Comparison of ENCODE assay signal across 8 cellular contexts in genomic region chr9:129175825-129176633, GRCh38. TPM values are rescaled to one million over a fixed set of nuclear protein-coding genes. Genes with fewer than 3 reads are reported as not detected.
DNase-seq lines count a peak whose midpoint lies in the region; ATAC-seq and TF ChIP-seq lines count a peak whose summit lies in the region.

No MANE protein-coding gene starts in this region.

- CTCF ChIA-PET in Calu3 (lab: Charles Lee), result interaction anchor here (0.9 to 2.3 kb wide), 3 partner anchors 33 to 36 kb away, joined by 3 to 19 read pairs (median 5); no protein-coding TSS in a partner anchor
- CTCF ChIA-PET in PC-9 (lab: Charles Lee), result no interaction called here
- CTCF ChIA-PET in naive thymus-derived CD4-positive, alpha-beta T cell (lab: Charles Lee), result interaction anchor here (0.5 to 6.2 kb wide), 6 partner anchors 27 to 448 kb away, joined by 3 to 37 read pairs (median 4); no protein-coding TSS in a partner anchor

- peaks cover 17% of the 10 kb centered on the region for H3K4me1 Mint-ChIP-seq in Calu3 (ENCODE audit: low read depth, unreplicated experiment)
- peaks cover 0 to 17% (median 5%) of the 10 kb centered on the region in 7 donors for H3K4me1 Mint-ChIP-seq in naive thymus-derived CD4-positive, alpha-beta T cell

- peak overlapping the region; percentile 95 for H3K4me2 ChIP-seq in PC-9

- TF ChIP-seq CTCF in Calu3 (IDR thresholded peaks at IDR 0.05; ENCODE audit: unreplicated experiment), result no peak
- TF ChIP-seq CTCF in PC-9 (conservative IDR thresholded peaks at IDR 0.05), result no peak
- no peak for TF ChIP-seq CTCF in thoracic aorta (IDR thresholded peaks at IDR 0.05)

- H3K4me3 ChIP-seq in PC-9 (peak overlapping the region; percentile 95), thoracic aorta (peak overlapping the region; percentile 98)
- H3K4me3 ChIP-seq in naive thymus-derived CD4-positive, alpha-beta T cell (ENCODE audit: low read length), result peak overlapping the region; percentile 86

- no peaks in the 10 kb centered on the region for H3K36me3 ChIP-seq in PC-9 (ENCODE audit: low read depth)
- H3K36me3 ChIP-seq in naive thymus-derived CD4-positive, alpha-beta T cell (ENCODE audit: control insufficient read depth in 2 of 3, insufficient read depth in 3 of 3, low read length in 3 of 3), result no peaks in the 10 kb centered on the region
- no peaks in the 10 kb centered on the region for H3K36me3 ChIP-seq in thoracic aorta

- H3K9me2 ChIP-seq in PC-9 (ENCODE audit: insufficient read depth), result no peaks in the 10 kb centered on the region

- H2AFZ ChIP-seq in PC-9, result peak overlapping the region; percentile 74; the same call in 1 of the 2 replicates

- BruUV-seq in Calu3 (replicated peaks; lab: Mats Ljungman, UMichigan), result no TSS peak
- TSS peak; percentile 17 for BruUV-seq in PC-9 (replicated peaks; lab: Mats Ljungman, UMichigan)

- peak overlapping the region; percentile 94 for H3K4me3 Mint-ChIP-seq in Calu3 (ENCODE audit: low read depth, unreplicated experiment)
- peak overlapping the region; percentile 86 to 96 (median 90) for H3K4me3 Mint-ChIP-seq in naive thymus-derived CD4-positive, alpha-beta T cell

- ATAC-seq in naive thymus-derived CD4-positive, alpha-beta T cell, result peak; percentile 28
- ATAC-seq in thoracic aorta (ENCODE audit: insufficient number of reproducible peaks, low FRiP score, low read depth), result peak; percentile 14
- no peak for ATAC-seq in GM21619 (IDR thresholded peaks at IDR 0.05; ENCODE audit: unreplicated experiment)

- H3K9me3 Mint-ChIP-seq in Calu3 (ENCODE audit: low read depth, unreplicated experiment), result no peaks in the 10 kb centered on the region
- H3K9me3 Mint-ChIP-seq in naive thymus-derived CD4-positive, alpha-beta T cell, result no peaks in the 10 kb centered on the region

- peaks cover 16% of the 10 kb centered on the region for H3K79me2 ChIP-seq in PC-9 (ENCODE audit: low read depth)

- H4K20me1 ChIP-seq in PC-9 (ENCODE audit: insufficient read depth), result no peaks in the 10 kb centered on the region

- H3K27me3 Mint-ChIP-seq in Calu3 (ENCODE audit: unreplicated experiment), result no peaks in the 10 kb centered on the region
- H3K27me3 Mint-ChIP-seq in naive thymus-derived CD4-positive, alpha-beta T cell, result peaks cover 0 to 19% (median 0%) of the 10 kb centered on the region in 5 donors

- H3K27me3 ChIP-seq in PC-9 (ENCODE audit: insufficient read depth, low read depth), result no peaks in the 10 kb centered on the region
- H3K27me3 ChIP-seq in naive thymus-derived CD4-positive, alpha-beta T cell (ENCODE audit: control insufficient read depth in 2 of 2, insufficient read depth in 2 of 2, low read length in 2 of 2), result no peaks in the 10 kb centered on the region
- no peaks in the 10 kb centered on the region for H3K27me3 ChIP-seq in thoracic aorta (replicated peaks; ENCODE audit: insufficient read depth)

- DNase-seq in Calu3 (peak; percentile 79), HK-2 (ENCODE audit: unreplicated experiment) (peak; percentile 89), PC-9 (peak; percentile 94), fibroblast of the conjunctiva (ENCODE audit: low read depth) (peak; percentile 89), thoracic aorta (ENCODE audit: low spot score) (no peak)
- DNase-seq in activated gamma-delta T cell treated with anti-CD3 and anti-CD28 coated beads, Interleukin-2, amount 50 U/mL, for 16 hours (ENCODE audit: low read depth), result peak; percentile 29
- peak; percentile 25 to 79 (median 48) for DNase-seq in naive thymus-derived CD4-positive, alpha-beta T cell

- peak overlapping the region; percentile 37 for H3K27ac Mint-ChIP-seq in Calu3 (ENCODE audit: unreplicated experiment)
- H3K27ac Mint-ChIP-seq in naive thymus-derived CD4-positive, alpha-beta T cell, result peak overlapping the region; percentile 61 to 85 (median 78)

- peaks cover 17% of the 10 kb centered on the region for H3F3A ChIP-seq in PC-9 (ENCODE audit: insufficient read depth, low read depth)

- H3K36me3 Mint-ChIP-seq in Calu3 (ENCODE audit: insufficient read depth, unreplicated experiment), result peaks cover 60% of the 10 kb centered on the region
- no peaks in the 10 kb centered on the region for H3K36me3 Mint-ChIP-seq in naive thymus-derived CD4-positive, alpha-beta T cell

- H3K4me1 ChIP-seq in PC-9 (replicated peaks; ENCODE audit: insufficient read depth) (peaks cover 18% of the 10 kb centered on the region), thoracic aorta (ENCODE audit: control insufficient read depth in 1 of 2, low read depth in 2 of 2) (peaks cover 10 to 30% of the 10 kb centered on the region in 2 donors)
- H3K4me1 ChIP-seq in naive thymus-derived CD4-positive, alpha-beta T cell (ENCODE audit: control insufficient read depth in 2 of 2, insufficient read depth in 2 of 2, low read length in 2 of 2), result peaks cover 0 to 4% of the 10 kb centered on the region in 2 donors

- H3K27ac ChIP-seq in PC-9 (peak overlapping the region; percentile 88), thoracic aorta (peak overlapping the region; percentile 96 to 99)
- H3K27ac ChIP-seq in naive thymus-derived CD4-positive, alpha-beta T cell (ENCODE audit: low read depth, low read length), result peak overlapping the region; percentile 46

- intact Hi-C loops in Calu3 (cut with micrococcal nuclease; ENCODE audit: unreplicated experiment) (loop anchor here (5.0 to 10.0 kb wide), 3 partner anchors 34 to 439 kb away; no protein-coding TSS in a partner anchor), PC-9 (cut with micrococcal nuclease; ENCODE audit: unreplicated experiment) (loop anchor here (1.0 to 5.0 kb wide), 4 partner anchors 99 to 307 kb away; no protein-coding TSS in a partner anchor)
- intact Hi-C loops in naive thymus-derived CD4-positive, alpha-beta T cell (cut with micrococcal nuclease), result loop anchor here (1.0 to 5.0 kb wide), 14 partner anchors 37 to 719 kb away; partner anchors contain the start of genes PTPA (in 2 of the 2), CRAT (in 1 of the 2), MIGA2 (in 1 of the 2) and ODF2 (in 1 of the 2)

- H3K9me3 ChIP-seq in PC-9 (ENCODE audit: insufficient read depth, low read depth) (no peaks in the 10 kb centered on the region), thoracic aorta (no peaks in the 10 kb centered on the region)
- H3K9me3 ChIP-seq in naive thymus-derived CD4-positive, alpha-beta T cell (ENCODE audit: control insufficient read depth in 2 of 3, low read length in 3 of 3), result no peaks in the 10 kb centered on the region

- POLR2A ChIA-PET in PC-9 (lab: Charles Lee; ENCODE audit: unreplicated experiment), result interaction anchor here (0.6 to 1.2 kb wide), 6 partner anchors 8 to 433 kb away, joined by 3 to 11 read pairs (median 6); no protein-coding TSS in a partner anchor
- POLR2A ChIA-PET in naive thymus-derived CD4-positive, alpha-beta T cell (lab: Charles Lee), result interaction anchor here (0.8 to 8.2 kb wide), 4 partner anchors 37 to 449 kb away, joined by 4 to 119 read pairs (median 15); partner anchors contain the start of gene NTMT1

RNA-seq across cellular contexts. Expression of gene IER5L, which starts 2.0 kb away (rescaled TPM):
- total RNA-seq in Calu3 (2022) (53.1 and 60.3 TPM in 2 replicates), PC-9 (2021) (35.5 and 37.3 TPM in 2 replicates), thoracic aorta (10 to 100 TPM; 65.4 to 81.2 TPM)
- total RNA-seq in naive thymus-derived CD4-positive, alpha-beta T cell, result 1 to 10 TPM; 3.4 to 6.8 (median 3.8) TPM
- under 1 TPM in 1 of 2 donors, not detected in 1; 0.08 TPM for polyA plus RNA-seq in naive thymus-derived CD4-positive, alpha-beta T cell

Comparison
In these comparisons a context has a peak if more than half of its experiments do, and no peak if none do; other contexts are left out.
1. H3K27ac ChIP-seq: peak in every context shown above with its lines; median percentile 98 in thoracic aorta; 88 in PC-9; 46 in naive thymus-derived CD4-positive, alpha-beta T cell.